Comparison of ENCODE assay signal across 10 cellular contexts in genomic region chr10:14240253-14241189, GRCh38.
DNase-seq lines count a peak whose midpoint lies in the region; ATAC-seq and TF ChIP-seq lines count a peak whose summit lies in the region.
"Had no signal": no experiment of that assay in that cellular context is flagged by ENCODE, and none has a peak within 500 bp of the region (broad histone marks: within the 10 kb centered on the region; RNA-seq: fewer than 3 reads in every experiment).

No MANE protein-coding gene starts in this region.

- peak; percentile 1 for DNase-seq in COLO668 (lab: John Stamatoyannopoulos, UW; ENCODE audit: unreplicated experiment)
- peak; percentile 44 for DNase-seq in HT1080 (ENCODE audit: low read depth)
- DNase-seq in medulla oblongata (ENCODE audit: extremely low spot score) = peak; percentile 26
- no peak for DNase-seq in activated CD4-positive, alpha-beta T cell treated with anti-CD3 and anti-CD28 coated beads for 4 hours
- DNase-seq: activated CD4-positive, alpha-beta T cell treated with anti-CD3 and anti-CD28 coated beads for 1 hour; activated gamma-delta T cell had no signal

- ATAC-seq in SK-N-SH treated with all-trans-retinoic acid at 6 μM for 48 hours (peak; percentile 33; the same call in 2 of the 3 replicates), GM18861 (IDR thresholded peaks at IDR 0.05; ENCODE audit: unreplicated experiment) (no peak), GM21381 (IDR thresholded peaks at IDR 0.05; ENCODE audit: unreplicated experiment) (no peak), GM19395 (IDR thresholded peaks at IDR 0.05; ENCODE audit: unreplicated experiment) (no peak)

TF ChIP-seq in SK-N-SH treated with all-trans-retinoic acid at 6 μM for 48 hours, 23 proteins besides CTCF, POLR2A, EP300 and RAD21:
- TF ChIP-seq RARB (CRISPR knock-in tag; IDR thresholded peaks at IDR 0.05) (no peak), TSHZ2 (CRISPR knock-in tag; IDR thresholded peaks at IDR 0.05) (no peak), BACH2 (CRISPR knock-in tag; IDR thresholded peaks at IDR 0.05; ENCODE audit: borderline replicate concordance) (no peak), GLIS3 (CRISPR knock-in tag; IDR thresholded peaks at IDR 0.05) (no peak), PATZ1 (CRISPR knock-in tag; IDR thresholded peaks at IDR 0.05; ENCODE audit: borderline replicate concordance) (no peak), TCF4 (CRISPR knock-in tag; IDR thresholded peaks at IDR 0.05; ENCODE audit: borderline replicate concordance) (no peak), POU6F1 (CRISPR knock-in tag; IDR thresholded peaks at IDR 0.05; ENCODE audit: borderline replicate concordance, low read depth) (no peak), ZNF8 (CRISPR knock-in tag; IDR thresholded peaks at IDR 0.05) (no peak), ESRRG (CRISPR knock-in tag; IDR thresholded peaks at IDR 0.05) (no peak), CSRNP3 (CRISPR knock-in tag; IDR thresholded peaks at IDR 0.05) (no peak), ZFP3 (CRISPR knock-in tag; IDR thresholded peaks at IDR 0.05) (no peak), TOX (CRISPR knock-in tag; IDR thresholded peaks at IDR 0.05; ENCODE audit: borderline replicate concordance) (no peak), ARNTL (CRISPR knock-in tag; IDR thresholded peaks at IDR 0.05; ENCODE audit: borderline replicate concordance, low read depth) (no peak), ISL1 (CRISPR knock-in tag; IDR thresholded peaks at IDR 0.05) (no peak), CREB5 (CRISPR knock-in tag; IDR thresholded peaks at IDR 0.05; ENCODE audit: low read depth) (no peak), ZNF565 (CRISPR knock-in tag; conservative IDR thresholded peaks at IDR 0.05; ENCODE audit: low read depth) (no peak), ZFP30 (CRISPR knock-in tag; IDR thresholded peaks at IDR 0.05) (no peak), OSR1 (CRISPR knock-in tag; IDR thresholded peaks at IDR 0.05) (no peak)

Comparison
In these comparisons a context has a peak if more than half of its experiments do, and no peak if none do; other contexts are left out.
1. DNase-seq: peak in COLO668 (single experiment), HT1080 (single experiment) and medulla oblongata (single experiment); none in activated CD4-positive, alpha-beta T cell treated with anti-CD3 and anti-CD28 coated beads for 4 hours (0 of 2).